In the genomic region with DNA sequence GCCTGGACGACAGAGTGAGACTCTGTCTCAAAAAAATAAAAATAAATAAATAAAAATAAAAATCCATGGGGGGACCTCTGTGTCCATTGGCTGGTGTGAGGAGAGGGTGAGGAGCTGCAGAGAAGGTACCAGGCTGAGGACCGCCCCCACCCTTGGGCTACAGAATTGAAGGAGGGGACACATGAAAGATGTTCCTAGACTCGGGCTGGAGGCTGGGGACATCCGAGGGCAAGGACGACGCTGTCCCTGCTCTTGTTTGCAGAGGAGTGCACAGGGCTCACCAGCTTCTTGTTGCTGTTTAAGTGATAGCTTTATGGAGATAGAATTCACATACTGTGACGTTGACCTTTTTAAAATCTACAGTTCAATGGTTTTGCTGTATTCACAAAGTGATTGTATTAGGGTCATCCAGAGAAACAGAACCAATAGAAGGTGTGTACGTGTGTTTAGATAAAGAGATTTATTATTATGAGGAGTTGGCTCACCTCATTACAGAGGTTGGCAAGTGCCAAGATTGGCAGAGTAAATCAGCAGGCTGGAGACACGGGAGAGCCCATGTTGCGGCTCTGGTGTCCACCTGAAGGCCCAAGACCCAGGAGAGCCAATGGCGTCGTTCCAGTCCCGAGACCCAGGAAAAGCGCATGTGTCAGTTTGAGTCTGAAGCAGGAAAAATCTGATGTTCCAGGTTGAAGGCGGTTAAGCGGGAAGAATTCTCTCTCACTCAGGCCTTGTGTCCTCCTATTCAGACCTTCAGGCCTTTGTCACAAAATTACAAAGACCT, we compare ENCODE assay signal across 12 cellular contexts.
DNase-seq lines count a peak whose midpoint lies in the region; TF ChIP-seq lines count a peak whose summit lies in the region.
"Had no signal": no experiment of that assay in that cellular context is flagged by ENCODE, and none has a peak within 500 bp of the region (broad histone marks: within the 10 kb centered on the region; RNA-seq: fewer than 3 reads in every experiment).

No MANE protein-coding gene starts in this region.

- H3K9me3 ChIP-seq in CD8-positive, alpha-beta memory T cell (ENCODE audit: low read length) = no peaks in the 10 kb centered on the region
- no peaks in the 10 kb centered on the region for H3K9me3 ChIP-seq in effector memory CD4-positive, alpha-beta T cell (ENCODE audit: control insufficient read depth, low read length)
- H3K9me3 ChIP-seq in neutrophil (no peaks in the 10 kb centered on the region), SJCRH30 (replicated peaks) (no peaks in the 10 kb centered on the region)
- H3K9me3 ChIP-seq: SK-N-SH had no signal

- peaks cover 0 to 6% of the 10 kb centered on the region in 2 donors for H3K27me3 Mint-ChIP-seq in CD8-positive, alpha-beta memory T cell

- no peaks in the 10 kb centered on the region for H3K9me3 Mint-ChIP-seq in CD8-positive, alpha-beta memory T cell

- H3K27ac ChIP-seq in CD8-positive, alpha-beta memory T cell (ENCODE audit: low read depth, low read length) = peak overlapping the region; percentile 9
- peak overlapping the region; percentile 85 for H3K27ac ChIP-seq in effector memory CD4-positive, alpha-beta T cell (ENCODE audit: insufficient read depth, low read length, poor library complexity, severe bottlenecking)
- H3K27ac ChIP-seq in neutrophil (peak overlapping the region; percentile 100), SJCRH30 (no peak overlapping the region)

- H3K27me3 ChIP-seq in CD8-positive, alpha-beta memory T cell (ENCODE audit: insufficient read depth, low read length, poor library complexity, severe bottlenecking) = no peaks in the 10 kb centered on the region
- no peaks in the 10 kb centered on the region for H3K27me3 ChIP-seq in effector memory CD4-positive, alpha-beta T cell (replicated peaks; ENCODE audit: control insufficient read depth, insufficient read depth, low read length, poor library complexity, severe bottlenecking)
- H3K27me3 ChIP-seq in neutrophil = no peaks in the 10 kb centered on the region
- no peaks in the 10 kb centered on the region for H3K27me3 ChIP-seq in SJCRH30

- peaks cover 82 to 96% (median 92%) of the 10 kb centered on the region in 3 donors for H3K4me1 Mint-ChIP-seq in CD8-positive, alpha-beta memory T cell

- peak overlapping the region; percentile 30 for H3K4me3 ChIP-seq in CD8-positive, alpha-beta memory T cell (ENCODE audit: low read length)
- peak overlapping the region; percentile 20 for H3K4me3 ChIP-seq in effector memory CD4-positive, alpha-beta T cell (ENCODE audit: insufficient read depth, low read depth, low read length, poor library complexity, severe bottlenecking)
- H3K4me3 ChIP-seq in neutrophil (ENCODE audit: low read depth in 1 of 2, low read length in 1 of 2) (peak overlapping the region in 1 of 2 experiments; percentile 56), SJCRH30 (no peak overlapping the region)

- CTCF ChIA-PET in CD8-positive, alpha-beta memory T cell (lab: Charles Lee) = interaction anchor here (0.8 to 3.4 kb wide), 4 partner anchors 11 to 61 kb away, joined by 3 to 17 read pairs (median 5); no protein-coding TSS in a partner anchor

- H3K36me3 ChIP-seq in CD8-positive, alpha-beta memory T cell (ENCODE audit: insufficient read depth, low read length) = no peaks in the 10 kb centered on the region
- H3K36me3 ChIP-seq in effector memory CD4-positive, alpha-beta T cell (ENCODE audit: control insufficient read depth, insufficient read depth, low read length) = peaks cover under 1% of the 10 kb centered on the region
- H3K36me3 ChIP-seq in neutrophil (no peaks in the 10 kb centered on the region), SJCRH30 (peaks cover 4% of the 10 kb centered on the region; the same call in 1 of the 2 replicates)

- H3K36me3 Mint-ChIP-seq in CD8-positive, alpha-beta memory T cell = peaks cover 0 to 56% (median 7%) of the 10 kb centered on the region in 3 donors

- H3K4me3 Mint-ChIP-seq in CD8-positive, alpha-beta memory T cell = peak overlapping the region; percentile 76 to 99 (median 93)

- TF ChIP-seq CTCF in neutrophil (IDR thresholded peaks at IDR 0.05) = no peak

- peak overlapping the region; percentile 87 to 100 (median 98) for H3K27ac Mint-ChIP-seq in CD8-positive, alpha-beta memory T cell

- POLR2A ChIA-PET in CD8-positive, alpha-beta memory T cell (lab: Charles Lee) = interaction anchor here (0.6 to 0.9 kb wide), 2 partner anchors 17 to 96 kb away, joined by 3 read pairs; no protein-coding TSS in a partner anchor

- DNase-seq in CD8-positive, alpha-beta memory T cell = no peak
- DNase-seq in NAMALWA (ENCODE audit: low spot score) (peak; percentile 51), NCI-H526 treated with DMSO at 0.1 percent for 48 hours (lab: John Stamatoyannopoulos, UW) (no peak), glomerular visceral epithelial cell (ENCODE audit: extremely low spot score) (no peak), SJCRH30 (no peak), amygdala (lab: John Stamatoyannopoulos, UW) (no peak)
- DNase-seq in effector memory CD4-positive, alpha-beta T cell = no peak
- DNase-seq: activated effector memory CD4-positive, alpha-beta T cell treated with anti-CD3 and anti-CD28 coated beads, Interleukin-2, amount 50 U/mL, for 16 hours; DMS79 treated with DMSO at 0.1 percent for 48 hours; NCI-H1105; SK-N-SH had no signal

- peaks cover 95% of the 10 kb centered on the region for H3K4me1 ChIP-seq in CD8-positive, alpha-beta memory T cell (ENCODE audit: insufficient read depth, low read length)
- peaks cover 89% of the 10 kb centered on the region for H3K4me1 ChIP-seq in effector memory CD4-positive, alpha-beta T cell (ENCODE audit: control insufficient read depth, insufficient read depth, low read length, poor library complexity, severe bottlenecking)
- H3K4me1 ChIP-seq in neutrophil (ENCODE audit: control insufficient read depth in 1 of 2, insufficient read depth in 1 of 2, low read depth in 1 of 2, low read length in 1 of 2) (peaks cover 97% of the 10 kb centered on the region in 2 experiments), SJCRH30 (peaks cover 16% of the 10 kb centered on the region)
